ENCODE assay signal across 27 cellular contexts in the genomic region with DNA sequence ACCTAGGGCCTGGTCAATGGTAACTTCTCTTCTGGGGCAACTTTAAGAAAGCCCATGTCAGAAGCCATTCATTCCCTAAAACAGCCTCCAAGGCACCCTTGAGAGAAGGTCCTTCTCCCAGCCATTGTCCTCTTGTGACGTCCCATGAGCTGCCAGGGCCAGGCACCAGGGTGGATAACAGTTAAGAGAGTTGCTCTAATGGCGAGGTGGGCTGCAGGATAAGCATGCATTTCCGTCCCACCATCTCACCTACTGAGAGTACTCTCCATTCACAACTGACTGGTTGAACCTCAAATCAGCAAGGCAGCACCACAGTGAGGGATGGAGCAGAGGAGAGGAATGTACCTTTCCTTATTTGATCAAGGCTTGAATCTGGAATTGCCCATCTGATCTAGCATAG. TPM values are rescaled to one million over a fixed set of nuclear protein-coding genes. Genes with fewer than 3 reads are reported as not detected.
"Had no signal": no experiment of that assay in that cellular context is flagged by ENCODE, and none has a peak within 500 bp of the region (broad histone marks: within the 10 kb centered on the region; RNA-seq: fewer than 3 reads in every experiment).

No MANE protein-coding gene starts in this region.

- H3K4me1 ChIP-seq: lower lobe of right lung, uterus had no signal

- DNase-seq: activated CD4-positive, alpha-beta T cell treated with anti-CD3 and anti-CD28 coated beads for 48 hours; activated CD8-positive, alpha-beta T cell treated with anti-CD3 and anti-CD28 coated beads, Interleukin-2, amount 10 ng/mL, durations not matched to agents 7 days and 5 days; activated naive CD4-positive, alpha-beta T cell treated with Interleukin-2 at 50 U/mL for 16 hours; activated T-cell treated with anti-CD3 and anti-CD28 coated beads, Interleukin-2, amount 50 U/mL, for 24 hours; brain microvascular endothelial cell; erythroblast; foreskin melanocyte; glutamatergic neuron; hippocampal formation; islet precursor cell; lower lobe of right lung; nephron progenitor cell; nucleus accumbens; posterior cingulate gyrus; spleen; stimulated activated CD4-positive, alpha-beta T cell treated with anti-CD3 and anti-CD28 coated beads, Interleukin-4, amount 100 ng/mL, for 4 hours; stimulated activated naive CD4-positive, alpha-beta T cell; thyroid gland; uterus had no signal

- H3K4me3 ChIP-seq: coronary artery, lower lobe of right lung, thyroid gland, uterus had no signal

- H3K9me3 Mint-ChIP-seq: activated T-cell treated with anti-CD3 and anti-CD28 coated beads, Interleukin-2, amount 50 U/mL, for 24 hours; activated T-helper 2 cell treated with anti-CD3 and anti-CD28 coated beads, Interferon-gamma antibody, Interleukin-2, Interleukin-4, amounts not matched to agents 10 μg/mL and 5 μg/mL and 100 μg/mL, durations not matched to agents 14 hours and 24 hours and 36 hours; central memory CD8-positive, alpha-beta T cell; nephron progenitor cell; T-helper 2 cell treated with Interferon-gamma antibody and Interleukin-4, amounts not matched to agents 5 μg/mL and 100 μg/mL, for 36 hours had no signal

- H3K27ac ChIP-seq: brain microvascular endothelial cell, coronary artery, lower lobe of right lung, uterus had no signal

- H3K36me3 Mint-ChIP-seq: mesothelial cell of epicardium, WTC11 had no signal

- H3K27me3 Mint-ChIP-seq: activated T-cell treated with anti-CD3 and anti-CD28 coated beads, Interleukin-2, amount 50 U/mL, for 24 hours had no signal

- ATAC-seq: activated CD8-positive, alpha-beta T cell treated with anti-CD3 and anti-CD28 coated beads, Interleukin-2, amount 10 ng/mL, durations not matched to agents 7 days and 5 days; lower lobe of right lung; WTC11 had no signal

- H3K27me3 ChIP-seq: brain microvascular endothelial cell, spleen, thyroid gland, uterus had no signal

- H3K4me1 Mint-ChIP-seq: central memory CD8-positive, alpha-beta T cell; mesothelial cell of epicardium; WTC11 had no signal

- H3K36me3 ChIP-seq: brain microvascular endothelial cell, lower lobe of right lung, thyroid gland, uterus had no signal

- H3K4me3 Mint-ChIP-seq: activated CD8-positive, alpha-beta T cell treated with anti-CD3 and anti-CD28 coated beads, Interleukin-2, amount 10 ng/mL, durations not matched to agents 7 days and 5 days; activated T-cell treated with anti-CD3 and anti-CD28 coated beads, Interleukin-2, amount 50 U/mL, for 24 hours; central memory CD8-positive, alpha-beta T cell; mesothelial cell of epicardium; nephron progenitor cell; T-helper 2 cell treated with Interferon-gamma antibody and Interleukin-4, amounts not matched to agents 5 μg/mL and 100 μg/mL, for 36 hours; WTC11 had no signal

- FAIRE-seq: endometrium had no signal

- H3K27ac Mint-ChIP-seq: activated CD8-positive, alpha-beta T cell treated with anti-CD3 and anti-CD28 coated beads, Interleukin-2, amount 10 ng/mL, durations not matched to agents 7 days and 5 days; activated T-cell treated with anti-CD3 and anti-CD28 coated beads, Interleukin-2, amount 50 U/mL, for 24 hours; activated T-helper 2 cell treated with anti-CD3 and anti-CD28 coated beads, Interferon-gamma antibody, Interleukin-2, Interleukin-4, amounts not matched to agents 10 μg/mL and 5 μg/mL and 100 μg/mL, durations not matched to agents 14 hours and 24 hours and 36 hours; mesothelial cell of epicardium; nephron progenitor cell; T-helper 2 cell treated with Interferon-gamma antibody and Interleukin-4, amounts not matched to agents 5 μg/mL and 100 μg/mL, for 36 hours; WTC11 had no signal

- H3K9me3 ChIP-seq: lower lobe of right lung, spleen, thyroid gland, uterus had no signal

RNA-seq across cellular contexts. Expression of a gene that starts 14.6 kb away (rescaled TPM):
- total RNA-seq: mesothelial cell of epicardium, renal cortical epithelial cell had no signal
